10 cellular contexts compared by ENCODE assay signal in genomic region chr16:25012525-25012991, GRCh38. TPM values are rescaled to one million over a fixed set of nuclear protein-coding genes. Genes with fewer than 3 reads are reported as not detected.
A peak's percentile ranks its signal among the peaks of the same experiment; 100 is the strongest.
DNase-seq lines count a peak whose midpoint lies in the region; ATAC-seq and TF ChIP-seq lines count a peak whose summit lies in the region.
"Had no signal": no experiment of that assay in that cellular context is flagged by ENCODE, and none has a peak within 500 bp of the region (broad histone marks: within the 10 kb centered on the region; RNA-seq: fewer than 3 reads in every experiment).

No MANE protein-coding gene starts in this region.

- H3K27me3 Mint-ChIP-seq in activated CD4-positive, alpha-beta T cell treated with anti-CD3 and anti-CD28 coated beads, Interleukin-2, amount 10 ng/mL, durations not matched to agents 24 days and 14 days, result no peaks in the 10 kb centered on the region

- H3K4me3 ChIP-seq in SJSA1 (peak overlapping the region; percentile 77; the same call in 1 of the 2 replicates), fibroblast of villous mesenchyme (ENCODE audit: low read depth, low read length) (peak overlapping the region; percentile 92), stomach (peak overlapping the region in 3 of 4 donors; percentile 8 to 78 (median 77))

- peaks cover 76% of the 10 kb centered on the region for H3K4me1 ChIP-seq in SJSA1 (replicated peaks)
- H3K4me1 ChIP-seq in stomach, result peaks cover 35 to 75% (median 60%) of the 10 kb centered on the region in 4 donors

- H3K27ac ChIP-seq in SJSA1 (peak overlapping the region; percentile 71), stomach (peak overlapping the region; percentile 36 to 98 (median 95))

- TF ChIP-seq POLR2A in stomach (IDR thresholded peaks at IDR 0.05), result no peak

- H3K9me3 ChIP-seq in SJSA1 (replicated peaks) (no peaks in the 10 kb centered on the region), stomach (no peaks in the 10 kb centered on the region)

- no peak for ATAC-seq in HG03159 (IDR thresholded peaks at IDR 0.05; ENCODE audit: unreplicated experiment)

- H3K36me3 ChIP-seq in SJSA1, result peaks cover 50% of the 10 kb centered on the region
- peaks cover 0 to 8% (median 0%) of the 10 kb centered on the region in 4 donors for H3K36me3 ChIP-seq in stomach

- no peaks in the 10 kb centered on the region for H3K9me3 Mint-ChIP-seq in activated CD4-positive, alpha-beta T cell treated with anti-CD3 and anti-CD28 coated beads, Interleukin-2, amount 10 ng/mL, durations not matched to agents 24 days and 14 days

- 35 to 60% (median 47%) methylated on average over 3 of the region's 3 CpGs for WGBS in stomach, 5 donors

- H3K27me3 ChIP-seq in SJSA1 (replicated peaks) (no peaks in the 10 kb centered on the region), stomach (no peaks in the 10 kb centered on the region)

- intact Hi-C loops in activated CD4-positive, alpha-beta T cell treated with anti-CD3 and anti-CD28 coated beads, Interleukin-2, amount 10 ng/mL, durations not matched to agents 24 days and 14 days (cut with micrococcal nuclease), result loop anchor here (10.0 kb wide), 1 partner anchor 468 kb away; no protein-coding TSS in a partner anchor
- intact Hi-C loops in stomach (cut with DNase I; ENCODE audit: low total_unique reads), result no loop called here

- H3K4me1 Mint-ChIP-seq in activated CD4-positive, alpha-beta T cell treated with anti-CD3 and anti-CD28 coated beads, Interleukin-2, amount 10 ng/mL, durations not matched to agents 24 days and 14 days, result peaks cover 63% of the 10 kb centered on the region

- H3K27ac Mint-ChIP-seq in activated CD4-positive, alpha-beta T cell treated with anti-CD3 and anti-CD28 coated beads, Interleukin-2, amount 10 ng/mL, durations not matched to agents 24 days and 14 days, result peak overlapping the region; percentile 71

- peak overlapping the region; percentile 98 for H3K4me3 Mint-ChIP-seq in activated CD4-positive, alpha-beta T cell treated with anti-CD3 and anti-CD28 coated beads, Interleukin-2, amount 10 ng/mL, durations not matched to agents 24 days and 14 days

- TF ChIP-seq CTCF in fibroblast of villous mesenchyme (IDR thresholded peaks at IDR 0.05; ENCODE audit: insufficient read depth, low read depth, low read length) (no peak), stomach (IDR thresholded peaks at IDR 0.05) (no peak)

- no peak for TF ChIP-seq EP300 in stomach (IDR thresholded peaks at IDR 0.05)

- DNase-seq in activated CD4-positive, alpha-beta T cell treated with anti-CD3 and anti-CD28 coated beads, Interleukin-2, amount 10 ng/mL, durations not matched to agents 24 days and 14 days, result no peak
- DNase-seq in activated CD4-positive, alpha-beta T cell treated with anti-CD3 and anti-CD28 coated beads, Interleukin-2, amount 50 U/mL, for 48 hours, result no peak
- peak; percentile 56 to 76 for DNase-seq in SJSA1 (ENCODE audit: low read depth in 1 of 2, low spot score in 2 of 2)
- peak; percentile 98 for DNase-seq in fibroblast of villous mesenchyme (ENCODE audit: low read depth)
- DNase-seq in stomach, result no peak
- DNase-seq in cerebellar nuclear complex (lab: John Stamatoyannopoulos, UW), result no peak
- no peak for DNase-seq in RPMI8226
- DNase-seq: COR-L47, Kasumi-1 had no signal

- H3K36me3 Mint-ChIP-seq in activated CD4-positive, alpha-beta T cell treated with anti-CD3 and anti-CD28 coated beads, Interleukin-2, amount 10 ng/mL, durations not matched to agents 24 days and 14 days (ENCODE audit: low read depth), result peaks cover 42% of the 10 kb centered on the region

RNA-seq across cellular contexts. Expression of gene ARHGAP17, which starts 2.6 kb away (rescaled TPM):
- 74.0 and 74.9 TPM in 2 replicates for total RNA-seq in activated CD4-positive, alpha-beta T cell treated with anti-CD3 and anti-CD28 coated beads, Interleukin-2, amount 10 ng/mL, durations not matched to agents 24 days and 14 days
- 34.5 and 39.0 TPM in 2 replicates for total RNA-seq in SJSA1 (2014; rRNA removed; shearing (Covaris generic))
- total RNA-seq in fibroblast of villous mesenchyme (32.5 and 36.7 TPM in 2 replicates), stomach (100 to 1,000 TPM in 2 of 5 donors, 10 to 100 TPM in 3; 30.3 to 414 (median 74.9) TPM)
- 10 to 100 TPM; 18.4 to 22.7 (median 20.5) TPM for polyA plus RNA-seq in stomach

Comparison
In these comparisons a context has a peak if more than half of its experiments do, and no peak if none do; other contexts are left out.
1. DNase-seq: peak in SJSA1 (2 of 2) and fibroblast of villous mesenchyme (single experiment); none in activated CD4-positive, alpha-beta T cell treated with anti-CD3 and anti-CD28 coated beads, Interleukin-2, amount 10 ng/mL, durations not matched to agents 24 days and 14 days (single experiment), activated CD4-positive, alpha-beta T cell treated with anti-CD3 and anti-CD28 coated beads, Interleukin-2, amount 50 U/mL, for 48 hours (0 of 2), stomach (single experiment), cerebellar nuclear complex (0 of 2) and RPMI8226 (single experiment).
2. Peak in every context shown above with its lines, with median percentiles within 50 percentile points of each other: H3K4me3 ChIP-seq.